In the genomic region with DNA sequence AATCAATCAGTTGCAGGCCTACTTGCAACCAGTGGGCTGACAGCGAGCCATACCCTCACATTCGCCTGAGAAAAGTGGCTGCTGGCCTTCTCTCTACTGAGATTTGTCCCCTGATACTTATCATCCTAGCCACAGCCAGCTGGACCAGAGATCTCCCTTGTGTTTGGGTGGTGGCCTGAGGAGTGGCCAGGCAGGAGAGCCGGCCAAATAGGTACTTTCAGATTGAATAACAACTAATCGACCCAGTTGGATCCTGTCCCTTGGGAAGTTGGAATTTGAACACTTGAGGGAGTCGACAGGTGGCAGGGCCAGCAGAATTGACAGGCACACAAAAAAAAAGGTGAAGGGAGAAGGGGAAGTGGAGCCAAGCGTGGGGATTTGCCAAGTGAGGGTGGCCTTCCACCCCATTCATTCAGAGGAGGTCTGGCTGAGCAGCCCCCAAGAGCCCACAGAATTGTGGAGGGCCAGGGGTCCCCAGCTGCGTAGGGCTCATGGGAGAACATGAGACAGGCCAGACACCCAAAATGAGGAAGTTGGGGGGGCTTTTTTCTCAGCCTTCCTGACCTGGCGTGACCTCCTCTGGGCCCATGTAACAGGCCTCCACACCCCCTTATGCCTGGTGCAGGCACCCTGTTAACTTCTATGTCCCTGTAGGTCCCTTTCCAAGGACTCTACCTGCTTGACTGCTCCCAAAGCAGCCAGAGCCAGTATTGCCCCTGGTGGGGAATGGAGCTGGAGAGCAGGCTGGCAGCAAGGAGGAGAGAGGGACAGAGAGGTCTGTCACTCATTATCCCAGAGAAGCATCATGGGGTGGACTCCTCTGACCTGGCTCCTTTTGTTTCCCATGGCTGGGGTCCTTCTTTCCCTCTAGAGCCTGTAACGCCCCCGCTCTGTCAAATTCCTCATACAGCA, we compare ENCODE assay signal across 16 cellular contexts. TPM values are rescaled to one million over a fixed set of nuclear protein-coding genes. Genes with fewer than 3 reads are reported as not detected.
DNase-seq lines count a peak whose midpoint lies in the region; ATAC-seq and TF ChIP-seq lines count a peak whose summit lies in the region.
"Had no signal": no experiment of that assay in that cellular context is flagged by ENCODE, and none has a peak within 500 bp of the region (broad histone marks: within the 10 kb centered on the region; RNA-seq: fewer than 3 reads in every experiment).

No MANE protein-coding gene starts in this region.

- H3K4me1 Mint-ChIP-seq in natural killer cell, result peaks cover 9 to 37% of the 10 kb centered on the region in 2 donors
- H3K4me1 Mint-ChIP-seq in natural killer cell treated with Interleukin-12 subunit alpha and Interleukin-12 subunit beta and Interleukin-15 and Interleukin-18, amount 100 ng/mL, for 72 hours (ENCODE audit: low read depth in 2 of 2), result peaks cover 16 to 18% of the 10 kb centered on the region in 2 donors
- peaks cover 25% of the 10 kb centered on the region for H3K4me1 Mint-ChIP-seq in activated CD4-positive, alpha-beta memory T cell treated with anti-CD3 and anti-CD28 coated beads for 36 hours (ENCODE audit: low read depth)
- H3K4me1 Mint-ChIP-seq in osteocyte (ENCODE audit: unreplicated experiment), result peaks cover 24% of the 10 kb centered on the region

- 46% methylated on average over 6 of the region's 10 CpGs for WGBS in right lobe of liver (ENCODE audit: insufficient coverage, low coverage, low lambda C conversion rate, missing lambda C conversion rate)

- DNase-seq in natural killer cell (no peak), OCI-M1 (lab: John Stamatoyannopoulos, UW) (peak; percentile 34), right lobe of liver (peak; percentile 52 to 89 (median 79)), putamen (ENCODE audit: low spot score) (no peak), osteocyte (ENCODE audit: extremely low spot score, unreplicated experiment) (no peak)
- DNase-seq in natural killer cell treated with Interleukin-12 subunit alpha and Interleukin-12 subunit beta and Interleukin-15 and Interleukin-18, amount 100 ng/mL, for 72 hours (ENCODE audit: low spot score), result no peak
- DNase-seq in activated CD4-positive, alpha-beta memory T cell treated with anti-CD3 and anti-CD28 coated beads for 36 hours, result no peak
- no peak for DNase-seq in stimulated activated naive CD4-positive, alpha-beta T cell (lab: John Stamatoyannopoulos, UW)
- DNase-seq: activated CD4-positive, alpha-beta memory T cell treated with anti-CD3 and anti-CD28 coated beads, Interleukin-2, amount 10 ng/mL, durations not matched to agents 7 days and 5 days; activated effector memory CD4-positive, alpha-beta T cell treated with Interleukin-2 at 50 U/mL for 16 hours; effector CD4-positive, alpha-beta T cell; NCI-H1417; NCI-H526; T-helper 9 cell; testis had no signal

- peak overlapping the region; percentile 9 for H3K4me3 Mint-ChIP-seq in natural killer cell
- no peak overlapping the region for H3K4me3 Mint-ChIP-seq in natural killer cell treated with Interleukin-12 subunit alpha and Interleukin-12 subunit beta and Interleukin-15 and Interleukin-18, amount 100 ng/mL, for 72 hours
- H3K4me3 Mint-ChIP-seq in activated CD4-positive, alpha-beta memory T cell treated with anti-CD3 and anti-CD28 coated beads for 36 hours, result no peak overlapping the region
- no peak overlapping the region for H3K4me3 Mint-ChIP-seq in osteocyte (ENCODE audit: unreplicated experiment)
- H3K4me3 Mint-ChIP-seq: activated CD4-positive, alpha-beta memory T cell treated with anti-CD3 and anti-CD28 coated beads, Interleukin-2, amount 10 ng/mL, durations not matched to agents 7 days and 5 days had no signal

- H3K4me1 ChIP-seq in right lobe of liver, result peaks cover 0 to 44% (median 10%) of the 10 kb centered on the region in 4 donors

- H3K9me3 Mint-ChIP-seq in natural killer cell (no peaks in the 10 kb centered on the region), osteocyte (ENCODE audit: unreplicated experiment) (no peaks in the 10 kb centered on the region)
- H3K9me3 Mint-ChIP-seq in natural killer cell treated with Interleukin-12 subunit alpha and Interleukin-12 subunit beta and Interleukin-15 and Interleukin-18, amount 100 ng/mL, for 72 hours, result no peaks in the 10 kb centered on the region
- H3K9me3 Mint-ChIP-seq in activated CD4-positive, alpha-beta memory T cell treated with anti-CD3 and anti-CD28 coated beads for 36 hours, result no peaks in the 10 kb centered on the region
- H3K9me3 Mint-ChIP-seq: activated CD4-positive, alpha-beta memory T cell treated with anti-CD3 and anti-CD28 coated beads, Interleukin-2, amount 10 ng/mL, durations not matched to agents 7 days and 5 days had no signal

- CTCF ChIA-PET in activated CD4-positive, alpha-beta memory T cell treated with anti-CD3 and anti-CD28 coated beads for 36 hours (lab: Charles Lee), result no interaction called here

- no peaks in the 10 kb centered on the region for H3K36me3 Mint-ChIP-seq in natural killer cell
- no peaks in the 10 kb centered on the region for H3K36me3 Mint-ChIP-seq in natural killer cell treated with Interleukin-12 subunit alpha and Interleukin-12 subunit beta and Interleukin-15 and Interleukin-18, amount 100 ng/mL, for 72 hours
- no peaks in the 10 kb centered on the region for H3K36me3 Mint-ChIP-seq in activated CD4-positive, alpha-beta memory T cell treated with anti-CD3 and anti-CD28 coated beads for 36 hours
- H3K36me3 Mint-ChIP-seq in osteocyte (ENCODE audit: unreplicated experiment), result peaks cover 2% of the 10 kb centered on the region

- intact Hi-C loops in natural killer cell (cut with micrococcal nuclease) (no loop called here), right lobe of liver (cut with DNase I) (no loop called here)
- intact Hi-C loops in activated CD4-positive, alpha-beta memory T cell treated with anti-CD3 and anti-CD28 coated beads for 36 hours (cut with micrococcal nuclease), result no loop called here

- H3K27ac ChIP-seq in right lobe of liver, result peak overlapping the region in 2 of 3 donors; percentile 18 to 39
- H3K27ac ChIP-seq: parathyroid adenoma, testis had no signal

- ATAC-seq in natural killer cell (no peak), right lobe of liver (peak; percentile 72 to 85 (median 78))
- no peak for ATAC-seq in natural killer cell treated with Interleukin-12 subunit alpha and Interleukin-12 subunit beta and Interleukin-15 and Interleukin-18, amount 100 ng/mL, for 72 hours

- H3K27me3 ChIP-seq in right lobe of liver, result no peaks in the 10 kb centered on the region
- H3K27me3 ChIP-seq: testis had no signal

- H3K27ac Mint-ChIP-seq in natural killer cell, result no peak overlapping the region
- H3K27ac Mint-ChIP-seq in natural killer cell treated with Interleukin-12 subunit alpha and Interleukin-12 subunit beta and Interleukin-15 and Interleukin-18, amount 100 ng/mL, for 72 hours, result no peak overlapping the region
- H3K27ac Mint-ChIP-seq in activated CD4-positive, alpha-beta memory T cell treated with anti-CD3 and anti-CD28 coated beads for 36 hours, result no peak overlapping the region
- no peak overlapping the region for H3K27ac Mint-ChIP-seq in osteocyte (ENCODE audit: unreplicated experiment)
- H3K27ac Mint-ChIP-seq: activated CD4-positive, alpha-beta memory T cell treated with anti-CD3 and anti-CD28 coated beads, Interleukin-2, amount 10 ng/mL, durations not matched to agents 7 days and 5 days had no signal

- H3K27me3 Mint-ChIP-seq in natural killer cell (ENCODE audit: low read depth in 2 of 2) (no peaks in the 10 kb centered on the region), osteocyte (ENCODE audit: unreplicated experiment) (no peaks in the 10 kb centered on the region)
- no peaks in the 10 kb centered on the region for H3K27me3 Mint-ChIP-seq in natural killer cell treated with Interleukin-12 subunit alpha and Interleukin-12 subunit beta and Interleukin-15 and Interleukin-18, amount 100 ng/mL, for 72 hours
- H3K27me3 Mint-ChIP-seq in activated CD4-positive, alpha-beta memory T cell treated with anti-CD3 and anti-CD28 coated beads for 36 hours, result no peaks in the 10 kb centered on the region
- H3K27me3 Mint-ChIP-seq: activated CD4-positive, alpha-beta memory T cell treated with anti-CD3 and anti-CD28 coated beads, Interleukin-2, amount 10 ng/mL, durations not matched to agents 7 days and 5 days had no signal

- H3K9me3 ChIP-seq in right lobe of liver, result no peaks in the 10 kb centered on the region
- H3K9me3 ChIP-seq: testis had no signal

- no peak for TF ChIP-seq POLR2A in right lobe of liver (IDR thresholded peaks at IDR 0.05)

- POLR2A ChIA-PET in activated CD4-positive, alpha-beta memory T cell treated with anti-CD3 and anti-CD28 coated beads for 36 hours (lab: Charles Lee), result interaction anchor here (1.5 kb wide), 1 partner anchor 10 kb away, joined by 4 read pairs; a partner anchor contains a TSS

- no peak overlapping the region for H3K4me3 ChIP-seq in right lobe of liver
- H3K4me3 ChIP-seq: testis had no signal

- H3K36me3 ChIP-seq in right lobe of liver, result no peaks in the 10 kb centered on the region

- TF ChIP-seq CTCF in natural killer cell (IDR thresholded peaks at IDR 0.05) (no peak), right lobe of liver (IDR thresholded peaks at IDR 0.05) (no peak), osteocyte (IDR thresholded peaks at IDR 0.05) (no peak)

RNA-seq across cellular contexts. Expression of a gene that starts 2.9 kb away (rescaled TPM):
- total RNA-seq in natural killer cell, result 10 to 100 TPM; 34.4 to 51.5 (median 44.6) TPM
- total RNA-seq in natural killer cell treated with Interleukin-12 subunit alpha and Interleukin-12 subunit beta and Interleukin-15 and Interleukin-18, amount 100 ng/mL, for 72 hours, result 10 to 100 TPM; 46.9 to 62.8 TPM
- total RNA-seq in right lobe of liver, result 1 to 10 TPM; 4.7 to 9.5 (median 6.8) TPM
- 10 to 100 TPM; 41.7 to 45.5 TPM for total RNA-seq in activated CD4-positive, alpha-beta memory T cell treated with anti-CD3 and anti-CD28 coated beads for 36 hours
- total RNA-seq in osteocyte, result 29.3 and 29.8 TPM in 2 replicates

RNA-seq across cellular contexts. Expression of a gene that starts 9.7 kb away (rescaled TPM):
- total RNA-seq in natural killer cell (10 to 100 TPM; 10.7 to 17.5 (median 16.8) TPM), right lobe of liver (1 to 10 TPM in 4 of 6 experiments, under 1 TPM in 2; 0.49 to 3.0 (median 1.6) TPM), osteocyte (5.6 and 6.4 TPM in 2 replicates)
- 1 to 10 TPM; 4.4 to 5.2 TPM for total RNA-seq in natural killer cell treated with Interleukin-12 subunit alpha and Interleukin-12 subunit beta and Interleukin-15 and Interleukin-18, amount 100 ng/mL, for 72 hours
- total RNA-seq in activated CD4-positive, alpha-beta memory T cell treated with anti-CD3 and anti-CD28 coated beads for 36 hours, result 1 to 10 TPM; 3.4 to 3.9 TPM

RNA-seq across cellular contexts. Expression of a gene that starts 24.5 kb away (rescaled TPM):
- not detected for total RNA-seq in natural killer cell
- total RNA-seq in natural killer cell treated with Interleukin-12 subunit alpha and Interleukin-12 subunit beta and Interleukin-15 and Interleukin-18, amount 100 ng/mL, for 72 hours, result not detected
- total RNA-seq in right lobe of liver, result 10 to 100 TPM in 1 of 6 experiments, 1 to 10 TPM in 5; 1.6 to 12.2 (median 2.5) TPM
- not detected for total RNA-seq in activated CD4-positive, alpha-beta memory T cell treated with anti-CD3 and anti-CD28 coated beads for 36 hours
- total RNA-seq in osteocyte, result not detected in 2 replicates
- total RNA-seq: activated CD4-positive, alpha-beta memory T cell treated with anti-CD3 and anti-CD28 coated beads, Interleukin-2, amount 10 ng/mL, durations not matched to agents 7 days and 5 days had no signal

RNA-seq across cellular contexts. Expression of a gene that starts 36.4 kb away (rescaled TPM):
- total RNA-seq in natural killer cell (10 to 100 TPM; 23.6 to 30.0 (median 24.0) TPM), right lobe of liver (10 to 100 TPM in 5 of 6 experiments, 1 to 10 TPM in 1; 10.0 to 21.0 (median 15.6) TPM), osteocyte (48.9 and 53.6 TPM in 2 replicates)
- total RNA-seq in natural killer cell treated with Interleukin-12 subunit alpha and Interleukin-12 subunit beta and Interleukin-15 and Interleukin-18, amount 100 ng/mL, for 72 hours, result 100 to 1,000 TPM in 1 of 2 donors, 10 to 100 TPM in 1; 77.1 to 257 TPM
- 100 to 1,000 TPM; 102 to 105 TPM for total RNA-seq in activated CD4-positive, alpha-beta memory T cell treated with anti-CD3 and anti-CD28 coated beads for 36 hours

RNA-seq across cellular contexts. Expression of a gene that starts 37.7 kb away (rescaled TPM):
- total RNA-seq in natural killer cell (100 to 1,000 TPM; 192 to 251 (median 237) TPM), right lobe of liver (10 to 100 TPM in 5 of 6 experiments, 1 to 10 TPM in 1; 8.5 to 29.1 (median 21.1) TPM), osteocyte (38.7 and 40.1 TPM in 2 replicates)
- 100 to 1,000 TPM in 1 of 2 donors, 10 to 100 TPM in 1; 79.6 to 110 TPM for total RNA-seq in natural killer cell treated with Interleukin-12 subunit alpha and Interleukin-12 subunit beta and Interleukin-15 and Interleukin-18, amount 100 ng/mL, for 72 hours
- 10 to 100 TPM; 64.7 to 79.2 TPM for total RNA-seq in activated CD4-positive, alpha-beta memory T cell treated with anti-CD3 and anti-CD28 coated beads for 36 hours

Comparison
In these comparisons a context has a peak if more than half of its experiments do, and no peak if none do; other contexts are left out.
1. ATAC-seq: peak in right lobe of liver (4 of 4); none in natural killer cell (0 of 3) and natural killer cell treated with Interleukin-12 subunit alpha and Interleukin-12 subunit beta and Interleukin-15 and Interleukin-18, amount 100 ng/mL, for 72 hours (0 of 2).
2. DNase-seq: peak in OCI-M1 (single experiment) and right lobe of liver (3 of 3); none in natural killer cell (single experiment), natural killer cell treated with Interleukin-12 subunit alpha and Interleukin-12 subunit beta and Interleukin-15 and Interleukin-18, amount 100 ng/mL, for 72 hours (single experiment), putamen (single experiment), activated CD4-positive, alpha-beta memory T cell treated with anti-CD3 and anti-CD28 coated beads for 36 hours (single experiment), osteocyte (single experiment) and stimulated activated naive CD4-positive, alpha-beta T cell (0 of 6).